8 cellular contexts compared by ENCODE assay signal in genomic region chrX:139831689-139832456, GRCh38.
A peak's percentile ranks its signal among the peaks of the same experiment; 100 is the strongest.
DNase-seq lines count a peak whose midpoint lies in the region; ATAC-seq and TF ChIP-seq lines count a peak whose summit lies in the region.

No MANE protein-coding gene starts in this region.

- CTCF ChIA-PET in AG04450 (lab: Charles Lee) = interaction anchor here (0.6 to 0.9 kb wide), 2 partner anchors 10 to 42 kb away, joined by 3 read pairs; no protein-coding TSS in a partner anchor

- H3K27ac Mint-ChIP-seq in T-helper 17 cell = peak overlapping the region; percentile 49

- no peak for TF ChIP-seq CTCF in AG04450 (IDR thresholded peaks at IDR 0.05; ENCODE audit: low read depth, low read length)

- no peaks in the 10 kb centered on the region for H3K36me3 Mint-ChIP-seq in T-helper 17 cell (ENCODE audit: low read depth)

- H3K4me3 Mint-ChIP-seq in T-helper 17 cell = no peak overlapping the region

- no peak overlapping the region for H3K4me3 ChIP-seq in AG04450 (ENCODE audit: low read depth, low read length)

- DNase-seq in AG04450 (ENCODE audit: low read depth, low spot score) (peak; percentile 18), T-helper 17 cell (no peak), iris pigment epithelial cell (ENCODE audit: low read depth) (peak; percentile 51), SKM-1 treated with dmso at 0.1 percent for 144 hours (lab: John Stamatoyannopoulos, UW; ENCODE audit: unreplicated experiment) (no peak), NCI-H524 treated with DMSO at 0.1 percent for 48 hours (lab: John Stamatoyannopoulos, UW) (no peak)
- DNase-seq in stimulated activated CD4-positive, alpha-beta T cell treated with anti-CD3 and anti-CD28 coated beads, Interleukin-1b, Interleukin-23, amount 100 ng/mL, for 48 hours = no peak

- ATAC-seq in GM19351 (IDR thresholded peaks at IDR 0.05; ENCODE audit: unreplicated experiment) (peak; percentile 87), HG03175 (IDR thresholded peaks at IDR 0.05; ENCODE audit: unreplicated experiment) (peak; percentile 68), T-helper 17 cell (no peak)

- H3K27me3 Mint-ChIP-seq in T-helper 17 cell = no peaks in the 10 kb centered on the region

- peaks cover 6% of the 10 kb centered on the region for H3K4me1 Mint-ChIP-seq in T-helper 17 cell

- H3K9me3 ChIP-seq in AG04450 (ENCODE audit: control insufficient read depth, insufficient read depth, low read length) = no peaks in the 10 kb centered on the region
- no peaks in the 10 kb centered on the region for H3K9me3 ChIP-seq in T-helper 17 cell (ENCODE audit: control insufficient read depth, low read length, poor library complexity, severe bottlenecking)

- POLR2A ChIA-PET in AG04450 (lab: Yijun Ruan, JAX) = no interaction called here

- H3K27me3 ChIP-seq in AG04450 (ENCODE audit: control insufficient read depth, insufficient read depth, low read length) = no peaks in the 10 kb centered on the region

- H3K27ac ChIP-seq in AG04450 (ENCODE audit: low read depth, low read length) = no peak overlapping the region

Comparison
In these comparisons a context has a peak if more than half of its experiments do, and no peak if none do; other contexts are left out.
1. DNase-seq: peak in AG04450 (single experiment) and iris pigment epithelial cell (single experiment); none in T-helper 17 cell (0 of 3), stimulated activated CD4-positive, alpha-beta T cell treated with anti-CD3 and anti-CD28 coated beads, Interleukin-1b, Interleukin-23, amount 100 ng/mL, for 48 hours (single experiment), SKM-1 treated with dmso at 0.1 percent for 144 hours (single experiment) and NCI-H524 treated with DMSO at 0.1 percent for 48 hours (single experiment).